ENCODE assay signal across 23 cellular contexts in genomic region chr3:134058728-134059601, GRCh38. TPM values are rescaled to one million over a fixed set of nuclear protein-coding genes. Genes with fewer than 3 reads are reported as not detected.
DNase-seq lines count a peak whose midpoint lies in the region; ATAC-seq, FAIRE-seq and TF ChIP-seq lines count a peak whose summit lies in the region.
"Had no signal": no experiment of that assay in that cellular context is flagged by ENCODE, and none has a peak within 500 bp of the region (broad histone marks: within the 10 kb centered on the region; RNA-seq: fewer than 3 reads in every experiment).

No MANE protein-coding gene starts in this region.

- ATAC-seq in pancreas (peak; percentile 49 to 63 (median 62)), HG02623 (IDR thresholded peaks at IDR 0.05; ENCODE audit: unreplicated experiment) (no peak)
- ATAC-seq: A549 had no signal

- POLR2A ChIA-PET in endothelial cell of umbilical vein (lab: Charles Lee) = no interaction called here

- WGBS in pancreas, 2 donors = 69 to 70% methylated on average over 8 of the region's 8 CpGs

- H3K9me3 ChIP-seq in endothelial cell of umbilical vein (replicated peaks; ENCODE audit: control insufficient read depth, insufficient read depth, low read length) = no peaks in the 10 kb centered on the region
- no peaks in the 10 kb centered on the region for H3K9me3 ChIP-seq in pancreas
- H3K9me3 ChIP-seq in vagina = no peaks in the 10 kb centered on the region
- H3K9me3 ChIP-seq: A549, MG63, sigmoid colon had no signal

- H3K4me3 ChIP-seq in endothelial cell of umbilical vein (replicated peaks in 1 of 3; ENCODE audit: insufficient read depth in 1 of 3, low read depth in 1 of 3, low read length in 3 of 3) (no peak overlapping the region), pancreas (no peak overlapping the region), vagina (no peak overlapping the region)
- H3K4me3 ChIP-seq: A549, BLaER1, MG63, sigmoid colon had no signal

- H3K4me1 ChIP-seq in endothelial cell of umbilical vein (ENCODE audit: control insufficient read depth, extremely low read depth, insufficient read depth, low read length) (no peaks in the 10 kb centered on the region), pancreas (peaks cover 0 to 23% (median 5%) of the 10 kb centered on the region in 3 donors), vagina (peaks cover 9% of the 10 kb centered on the region)
- H3K4me1 ChIP-seq: A549, sigmoid colon had no signal

- no peak overlapping the region for H3K9ac ChIP-seq in endothelial cell of umbilical vein (replicated peaks; ENCODE audit: extremely low read depth, insufficient read depth, low read length)
- H3K9ac ChIP-seq: BLaER1 had no signal

- H3K27ac ChIP-seq in endothelial cell of umbilical vein (ENCODE audit: insufficient read depth, low read depth, low read length) (no peak overlapping the region), pancreas (no peak overlapping the region), vagina (no peak overlapping the region)
- H3K27ac ChIP-seq: A549, BLaER1, sigmoid colon had no signal

- BruUV-seq in endothelial cell of umbilical vein (replicated peaks; lab: Mats Ljungman, UMichigan) = no TSS peak

- no peak overlapping the region for H2AFZ ChIP-seq in endothelial cell of umbilical vein (ENCODE audit: low read depth, low read length)

- no peak for TF ChIP-seq CTCF in endothelial cell of umbilical vein (IDR thresholded peaks at IDR 0.05; ENCODE audit: extremely low read depth in 1 of 2, insufficient read depth in 1 of 2, low read depth in 1 of 2, low read length in 2 of 2)
- TF ChIP-seq CTCF in pancreas (IDR thresholded peaks at IDR 0.05) = no peak
- no peak for TF ChIP-seq CTCF in vagina (IDR thresholded peaks at IDR 0.05)

- no peaks in the 10 kb centered on the region for H4K20me1 ChIP-seq in endothelial cell of umbilical vein (replicated peaks; ENCODE audit: control insufficient read depth, extremely low read depth, insufficient read depth, low read length)
- H4K20me1 ChIP-seq: BLaER1 had no signal

- CTCF ChIA-PET in endothelial cell of umbilical vein (lab: Charles Lee) = interaction anchor here (1.0 to 1.1 kb wide), 2 partner anchors 129 kb away, joined by 3 to 4 read pairs; no protein-coding TSS in a partner anchor

- TF ChIP-seq POLR2A in endothelial cell of umbilical vein (IDR thresholded peaks at IDR 0.05; ENCODE audit: low read depth, low read length) (no peak), vagina (IDR thresholded peaks at IDR 0.05) (no peak)

- H3K9me1 ChIP-seq in endothelial cell of umbilical vein (replicated peaks; ENCODE audit: control insufficient read depth, extremely low read depth, insufficient read depth, low read length) = no peaks in the 10 kb centered on the region

- FAIRE-seq in endothelial cell of umbilical vein (lab: Jason Lieb, UNC) (peak; percentile 28), pancreas (lab: Jason Lieb, UNC) (no peak), GM19239 (lab: Jason Lieb, UNC) (no peak)
- FAIRE-seq: A549, colon had no signal

- intact Hi-C loops in endothelial cell of umbilical vein (cut with micrococcal nuclease) (no loop called here), pancreas (cut with DNase I) (no loop called here), vagina (cut with DNase I) (no loop called here)

- H3K4me2 ChIP-seq in endothelial cell of umbilical vein (ENCODE audit: insufficient read depth, low read length) = no peak overlapping the region
- H3K4me2 ChIP-seq: A549, BLaER1 had no signal

- DNase-seq in activated CD8-positive, alpha-beta memory T cell treated with anti-CD3 and anti-CD28 coated beads, Interleukin-2, amount 50 U/mL, for 48 hours = peak; percentile 12
- no peak for DNase-seq in activated CD8-positive, alpha-beta memory T cell treated with anti-CD3 and anti-CD28 coated beads, Interleukin-2, amount 50 U/mL, for 4 hours
- no peak for DNase-seq in endothelial cell of umbilical vein (ENCODE audit: low read depth, low spot score)
- DNase-seq in pancreas = peak in 2 of 6 donors; percentile 23 to 43
- peak; percentile 31 to 56 for DNase-seq in vagina (ENCODE audit: extremely low spot score in 2 of 2)
- no peak for DNase-seq in GM19239 (ENCODE audit: insufficient read length, low spot score)
- DNase-seq in DMS 273 treated with DMSO at 0.1 percent for 48 hours (lab: John Stamatoyannopoulos, UW) = no peak
- DNase-seq: activated CD4-positive, alpha-beta T cell treated with anti-CD3 and anti-CD28 coated beads, Interleukin-2, amount 10 ng/mL, durations not matched to agents 24 days and 14 days; COR-L47; glutamatergic neuron; MG63; NCI-H1417 treated with DMSO at 0.1 percent for 48 hours; NCI-H2107; NCI-H526; nephron progenitor cell; sigmoid colon; substantia nigra had no signal

- dilution Hi-C loops in endothelial cell of umbilical vein (cut with MboI; ENCODE audit: extremely low pct_ligation_motif_present, low sequenced_read_pairs) = no loop called here

- H3K36me3 ChIP-seq in endothelial cell of umbilical vein (ENCODE audit: control insufficient read depth in 2 of 2, extremely low read depth in 1 of 2, insufficient read depth in 2 of 2, low read length in 2 of 2) (no peaks in the 10 kb centered on the region), pancreas (no peaks in the 10 kb centered on the region), vagina (no peaks in the 10 kb centered on the region)
- H3K36me3 ChIP-seq: BLaER1, MG63, sigmoid colon had no signal

- H3K79me2 ChIP-seq in endothelial cell of umbilical vein (ENCODE audit: control insufficient read depth, insufficient read depth, low read length) = no peaks in the 10 kb centered on the region

- H3K27me3 ChIP-seq in endothelial cell of umbilical vein (ENCODE audit: control insufficient read depth in 2 of 2, insufficient read depth in 2 of 2, low read length in 2 of 2) = no peaks in the 10 kb centered on the region
- no peaks in the 10 kb centered on the region for H3K27me3 ChIP-seq in pancreas
- no peaks in the 10 kb centered on the region for H3K27me3 ChIP-seq in vagina
- H3K27me3 ChIP-seq: BLaER1, MG63, sigmoid colon had no signal

TF ChIP-seq in endothelial cell of umbilical vein, 7 proteins besides CTCF, POLR2A, EP300 and RAD21:
- no peak for TF ChIP-seq GATA2 (IDR thresholded peaks at IDR 0.05; ENCODE audit: insufficient read depth, insufficient read length, low read depth, low read length)
- TF ChIP-seq MYC (IDR thresholded peaks at IDR 0.05; ENCODE audit: low read depth, low read length) = no peak
- TF ChIP-seq JUN (IDR thresholded peaks at IDR 0.05; ENCODE audit: borderline replicate concordance, insufficient read depth, insufficient read length, low read depth) = no peak
- TF ChIP-seq FOS (IDR thresholded peaks at IDR 0.05; ENCODE audit: borderline replicate concordance, insufficient read depth, low read length) = no peak
- no peak for TF ChIP-seq EZH2 (IDR thresholded peaks at IDR 0.05; ENCODE audit: borderline replicate concordance, low read depth, low read length, severe bottlenecking)
- TF ChIP-seq, protein P1, sequence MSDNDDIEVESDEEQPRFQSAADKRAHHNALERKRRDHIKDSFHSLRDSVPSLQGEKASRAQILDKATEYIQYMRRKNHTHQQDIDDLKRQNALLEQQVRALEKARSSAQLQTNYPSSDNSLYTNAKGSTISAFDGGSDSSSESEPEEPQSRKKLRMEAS (IDR thresholded peaks at IDR 0.05; ENCODE audit: insufficient read depth, insufficient read length) = no peak
- no peak for TF ChIP-seq POLR2AphosphoS5 (IDR thresholded peaks at IDR 0.05; ENCODE audit: insufficient read depth, low read depth, low read length)

RNA-seq across cellular contexts. Expression of gene SLCO2A1, which starts 29.2 kb away (rescaled TPM):
- total RNA-seq in endothelial cell of umbilical vein = 1.4 and 2.7 TPM in 2 replicates
- polyA plus RNA-seq in endothelial cell of umbilical vein = 11.9 and 13.2 TPM in 2 replicates
- polyA plus RNA-seq in endothelial cell of umbilical vein (2011; cell fraction: cytosol; rRNA removed) = 8.3 TPM in 2 replicates
- 19.0 and 23.3 TPM in 2 replicates for polyA plus RNA-seq in endothelial cell of umbilical vein (2011; cell fraction: nucleus; rRNA removed)
- 5.6 and 6.8 TPM in 2 replicates for polyA plus RNA-seq in endothelial cell of umbilical vein (2012)
- polyA minus RNA-seq in endothelial cell of umbilical vein = 11.5 and 15.3 TPM in 2 replicates
- polyA minus RNA-seq in endothelial cell of umbilical vein (2011; cell fraction: cytosol; rRNA and poly(A)+ RNA removed) = not detected
- polyA minus RNA-seq in endothelial cell of umbilical vein (2011; cell fraction: nucleus; rRNA and poly(A)+ RNA removed) = 12.6 and 16.3 TPM in 2 replicates
- total RNA-seq in pancreas = 10 to 100 TPM in 4 of 6 donors, 1 to 10 TPM in 2; 4.6 to 16.8 (median 10.4) TPM
- polyA plus RNA-seq in pancreas = 10 to 100 TPM in 1 of 2 donors, 1 to 10 TPM in 1; 7.2 to 17.5 TPM
- 40.3 TPM for total RNA-seq in vagina
- total RNA-seq: activated CD4-positive, alpha-beta T cell treated with anti-CD3 and anti-CD28 coated beads, Interleukin-2, amount 10 ng/mL, durations not matched to agents 24 days and 14 days; T-helper 2 cell treated with Interferon-gamma antibody and Interleukin-4, amounts not matched to agents 100 ng/mL and 5 ng/mL, for 36 hours had no signal
- polyA plus RNA-seq: IgD-negative memory B cell had no signal

Comparison
In these comparisons a context has a peak if more than half of its experiments do, and no peak if none do; other contexts are left out.
1. DNase-seq: peak in activated CD8-positive, alpha-beta memory T cell treated with anti-CD3 and anti-CD28 coated beads, Interleukin-2, amount 50 U/mL, for 48 hours (single experiment) and vagina (2 of 2); none in activated CD8-positive, alpha-beta memory T cell treated with anti-CD3 and anti-CD28 coated beads, Interleukin-2, amount 50 U/mL, for 4 hours (single experiment), endothelial cell of umbilical vein (single experiment), GM19239 (single experiment) and DMS 273 treated with DMSO at 0.1 percent for 48 hours (single experiment).